In the genomic region with DNA sequence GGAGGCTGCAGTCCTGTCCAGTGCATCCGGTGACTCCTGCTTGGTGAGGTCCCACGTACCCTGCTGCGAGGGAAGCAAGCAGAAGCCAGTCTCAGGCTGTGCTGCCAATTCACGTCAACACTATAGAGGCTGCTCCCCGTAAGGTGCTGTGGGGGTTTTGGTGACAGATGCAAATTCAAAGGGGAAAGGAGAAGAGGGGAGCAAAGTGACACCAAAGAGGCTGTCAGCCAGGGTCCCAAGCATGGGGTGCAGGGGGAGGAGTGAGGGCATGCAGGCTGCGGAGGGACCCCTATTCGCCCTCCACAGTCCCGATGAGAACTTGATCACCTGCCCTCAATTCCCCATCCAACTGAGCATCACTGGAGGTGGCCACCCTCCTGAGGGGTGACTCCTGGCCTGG, we compare ENCODE assay signal across 22 cellular contexts.
A peak's percentile ranks its signal among the peaks of the same experiment; 100 is the strongest.
DNase-seq lines count a peak whose midpoint lies in the region; ATAC-seq and TF ChIP-seq lines count a peak whose summit lies in the region.
"Had no signal": no experiment of that assay in that cellular context is flagged by ENCODE, and none has a peak within 500 bp of the region (broad histone marks: within the 10 kb centered on the region; RNA-seq: fewer than 3 reads in every experiment).

No MANE protein-coding gene starts in this region.

- ATAC-seq in HG02840 (IDR thresholded peaks at IDR 0.05; ENCODE audit: low FRiP score, unreplicated experiment), result no peak
- no peak for ATAC-seq in GM21390 (IDR thresholded peaks at IDR 0.05; ENCODE audit: unreplicated experiment)
- ATAC-seq: CD8-positive, alpha-beta T cell; PC-3; SK-N-SH treated with all-trans-retinoic acid at 6 μM for 48 hours had no signal

- H3K27me3 ChIP-seq in right atrium auricular region (no peaks in the 10 kb centered on the region), spleen (replicated peaks in 1 of 7) (no peaks in the 10 kb centered on the region), vagina (no peaks in the 10 kb centered on the region)

- TF ChIP-seq POLR2A in spleen (IDR thresholded peaks at IDR 0.05) (no peak), vagina (IDR thresholded peaks at IDR 0.05) (no peak)

- peaks cover 0 to 21% of the 10 kb centered on the region in 2 donors for H3K4me1 ChIP-seq in right atrium auricular region
- H3K4me1 ChIP-seq in spleen, result peaks cover 0 to 25% (median 6%) of the 10 kb centered on the region in 6 donors
- H3K4me1 ChIP-seq in vagina, result no peaks in the 10 kb centered on the region
- H3K4me1 ChIP-seq: Caco-2 had no signal

- H3K9me3 ChIP-seq in right atrium auricular region, result no peaks in the 10 kb centered on the region
- peaks cover 0 to 3% (median 0%) of the 10 kb centered on the region in 8 donors for H3K9me3 ChIP-seq in spleen
- H3K9me3 ChIP-seq in vagina, result no peaks in the 10 kb centered on the region
- H3K9me3 ChIP-seq: Caco-2 had no signal

- peak; percentile 47 for DNase-seq in right atrium auricular region (ENCODE audit: low spot score)
- DNase-seq in cardiac septum (ENCODE audit: low spot score), result no peak
- peak; percentile 71 for DNase-seq in mesenteric fat pad (ENCODE audit: low spot score)
- peak; percentile 62 for DNase-seq in spleen
- peak; percentile 58 for DNase-seq in vagina (ENCODE audit: extremely low spot score in 2 of 2)
- no peak for DNase-seq in NCI-H748 (lab: John Stamatoyannopoulos, UW; ENCODE audit: unreplicated experiment)
- DNase-seq: Karpas-422, NCI-H1092, NCI-H1417 treated with DMSO at 0.1 percent for 48 hours, NCI-H1694 treated with DMSO at 0.1 percent for 48 hours, NCI-H2081 treated with DMSO at 0.1 percent for 48 hours, NCI-H2171, NCI-H226, NCI-H510A treated with DMSO at 0.1 percent for 48 hours, NCI-H774, PC-3 had no signal

- intact Hi-C loops in cardiac septum (cut with DNase I), result loop anchor here (10.0 kb wide), 1 partner anchor 173 kb away; no protein-coding TSS in a partner anchor
- intact Hi-C loops in spleen (cut with DNase I; ENCODE audit: low total_unique reads), result no loop called here
- intact Hi-C loops in vagina (cut with DNase I), result no loop called here

- H3K4me3 ChIP-seq in right atrium auricular region (no peak overlapping the region), spleen (no peak overlapping the region), vagina (no peak overlapping the region)
- H3K4me3 ChIP-seq: BLaER1 treated with 17β-estradiol and CSF1 and Interleukin-3, amounts not matched to agents 10 nM and 100 nM had no signal

- no peak for TF ChIP-seq CTCF in right atrium auricular region (IDR thresholded peaks at IDR 0.05)
- TF ChIP-seq CTCF in spleen (IDR thresholded peaks at IDR 0.05 in 8 of 11, conservative IDR thresholded peaks at IDR 0.05 in 3 of 11), result no peak
- no peak for TF ChIP-seq CTCF in vagina (IDR thresholded peaks at IDR 0.05)

- H3K27ac ChIP-seq in right atrium auricular region, result no peak overlapping the region
- H3K27ac ChIP-seq in spleen, result no peak overlapping the region
- H3K27ac ChIP-seq in vagina, result no peak overlapping the region
- H3K27ac ChIP-seq: BLaER1 treated with 17β-estradiol and CSF1 and Interleukin-3, amounts not matched to agents 10 nM and 100 nM had no signal

- no peaks in the 10 kb centered on the region for H3K36me3 ChIP-seq in right atrium auricular region
- H3K36me3 ChIP-seq in spleen, result no peaks in the 10 kb centered on the region
- no peaks in the 10 kb centered on the region for H3K36me3 ChIP-seq in vagina

- 92 to 96% (median 95%) methylated on average over 8 of the region's 8 CpGs for WGBS in spleen, 5 donors

Comparison
In these comparisons a context has a peak if more than half of its experiments do, and no peak if none do; other contexts are left out.
1. DNase-seq: peak in right atrium auricular region (single experiment), mesenteric fat pad (single experiment), spleen (single experiment) and vagina (2 of 2); none in cardiac septum (single experiment) and NCI-H748 (single experiment).